8 cellular contexts compared by ENCODE assay signal in the genomic region with DNA sequence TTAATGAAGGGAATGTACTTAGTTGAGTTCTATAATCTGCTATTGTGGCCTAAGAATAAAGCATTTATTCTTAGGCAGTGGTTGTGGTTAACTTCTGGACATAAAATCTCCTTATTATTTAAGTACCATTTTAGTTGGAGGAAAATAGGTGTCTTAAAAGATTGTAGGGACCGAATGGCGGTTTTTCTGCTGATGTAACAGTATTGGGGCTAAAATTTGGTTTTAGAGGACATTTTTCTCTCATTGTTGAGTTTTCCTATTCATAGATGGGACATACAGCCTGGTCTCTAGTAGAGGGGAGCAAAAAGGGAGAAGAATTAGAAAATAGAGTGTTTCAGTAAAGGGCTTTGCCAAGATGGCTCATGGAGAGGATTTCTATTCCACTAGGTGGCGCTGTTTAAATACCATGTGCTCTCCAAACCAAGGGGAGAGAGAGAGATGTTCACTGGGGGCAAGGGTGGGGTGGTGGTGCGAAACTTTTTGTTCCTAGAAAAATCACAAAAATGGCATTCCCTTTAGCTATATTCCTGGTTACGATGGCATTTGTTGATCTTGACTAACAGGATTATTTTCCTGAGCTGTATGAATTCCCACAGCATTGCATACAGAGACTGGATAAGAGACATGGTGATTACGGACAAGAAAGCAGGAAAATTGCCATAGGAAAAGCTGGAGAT. TPM values are rescaled to one million over a fixed set of nuclear protein-coding genes. Genes with fewer than 3 reads are reported as not detected.
DNase-seq lines count a peak whose midpoint lies in the region; ATAC-seq and TF ChIP-seq lines count a peak whose summit lies in the region.

No MANE protein-coding gene starts in this region.

- intact Hi-C loops in activated T-helper 2 cell treated with anti-CD3 and anti-CD28 coated beads, Interferon-gamma antibody, Interleukin-2, Interleukin-4, amounts not matched to agents 10 μg/mL and 5 μg/mL and 100 μg/mL, durations not matched to agents 14 hours and 24 hours and 36 hours (cut with micrococcal nuclease) = loop anchor here (1.0 to 10.0 kb wide), 3 partner anchors 44 to 548 kb away; no protein-coding TSS in a partner anchor

- H3K27me3 Mint-ChIP-seq in activated T-helper 2 cell treated with anti-CD3 and anti-CD28 coated beads, Interferon-gamma antibody, Interleukin-2, Interleukin-4, amounts not matched to agents 10 μg/mL and 5 μg/mL and 100 μg/mL, durations not matched to agents 14 hours and 24 hours and 36 hours (ENCODE audit: low read depth) = peaks cover 38% of the 10 kb centered on the region
- H3K27me3 Mint-ChIP-seq in progenitor cell of endocrine pancreas = peaks cover 56% of the 10 kb centered on the region

- DNase-seq in DMS 273 treated with DMSO at 0.1 percent for 48 hours (lab: John Stamatoyannopoulos, UW) (peak; percentile 29), HCEC 1CT (peak; percentile 60), NCI-H774 (lab: John Stamatoyannopoulos, UW) (peak; percentile 44), glomerular endothelial cell (ENCODE audit: extremely low read depth, low read depth, low spot score) (peak; percentile 50), progenitor cell of endocrine pancreas (ENCODE audit: low spot score, unreplicated experiment) (no peak), COLO668 (lab: John Stamatoyannopoulos, UW; ENCODE audit: unreplicated experiment) (no peak)
- DNase-seq in activated T-helper 2 cell treated with anti-CD3 and anti-CD28 coated beads, Interferon-gamma antibody, Interleukin-2, Interleukin-4, amounts not matched to agents 10 μg/mL and 5 μg/mL and 100 μg/mL, durations not matched to agents 14 hours and 24 hours and 36 hours (ENCODE audit: low spot score) = peak; percentile 25

- H3K36me3 Mint-ChIP-seq in activated T-helper 2 cell treated with anti-CD3 and anti-CD28 coated beads, Interferon-gamma antibody, Interleukin-2, Interleukin-4, amounts not matched to agents 10 μg/mL and 5 μg/mL and 100 μg/mL, durations not matched to agents 14 hours and 24 hours and 36 hours (ENCODE audit: low read depth) = no peaks in the 10 kb centered on the region
- H3K36me3 Mint-ChIP-seq in progenitor cell of endocrine pancreas (ENCODE audit: insufficient read depth) = no peaks in the 10 kb centered on the region

- TF ChIP-seq CTCF in progenitor cell of endocrine pancreas (IDR thresholded peaks at IDR 0.05; ENCODE audit: unreplicated experiment) = peak; percentile 84

- no peaks in the 10 kb centered on the region for H3K9me3 Mint-ChIP-seq in activated T-helper 2 cell treated with anti-CD3 and anti-CD28 coated beads, Interferon-gamma antibody, Interleukin-2, Interleukin-4, amounts not matched to agents 10 μg/mL and 5 μg/mL and 100 μg/mL, durations not matched to agents 14 hours and 24 hours and 36 hours
- H3K9me3 Mint-ChIP-seq in progenitor cell of endocrine pancreas (ENCODE audit: low read depth) = no peaks in the 10 kb centered on the region

- no peak overlapping the region for H3K27ac Mint-ChIP-seq in activated T-helper 2 cell treated with anti-CD3 and anti-CD28 coated beads, Interferon-gamma antibody, Interleukin-2, Interleukin-4, amounts not matched to agents 10 μg/mL and 5 μg/mL and 100 μg/mL, durations not matched to agents 14 hours and 24 hours and 36 hours
- H3K27ac Mint-ChIP-seq in progenitor cell of endocrine pancreas = no peak overlapping the region

- no peak overlapping the region for H3K4me3 Mint-ChIP-seq in activated T-helper 2 cell treated with anti-CD3 and anti-CD28 coated beads, Interferon-gamma antibody, Interleukin-2, Interleukin-4, amounts not matched to agents 10 μg/mL and 5 μg/mL and 100 μg/mL, durations not matched to agents 14 hours and 24 hours and 36 hours (ENCODE audit: low read depth)
- no peak overlapping the region for H3K4me3 Mint-ChIP-seq in progenitor cell of endocrine pancreas (ENCODE audit: low read depth)

- no peak for ATAC-seq in GM21619 (IDR thresholded peaks at IDR 0.05; ENCODE audit: unreplicated experiment)

- H3K4me1 Mint-ChIP-seq in activated T-helper 2 cell treated with anti-CD3 and anti-CD28 coated beads, Interferon-gamma antibody, Interleukin-2, Interleukin-4, amounts not matched to agents 10 μg/mL and 5 μg/mL and 100 μg/mL, durations not matched to agents 14 hours and 24 hours and 36 hours (ENCODE audit: low read depth) = peaks cover 22% of the 10 kb centered on the region
- H3K4me1 Mint-ChIP-seq in progenitor cell of endocrine pancreas (ENCODE audit: low read depth) = peaks cover 1% of the 10 kb centered on the region

RNA-seq across cellular contexts. Expression of a gene that starts 18.3 kb away (rescaled TPM):
- total RNA-seq in activated T-helper 2 cell treated with anti-CD3 and anti-CD28 coated beads, Interferon-gamma antibody, Interleukin-2, Interleukin-4, amounts not matched to agents 10 μg/mL and 5 μg/mL and 100 μg/mL, durations not matched to agents 14 hours and 24 hours and 36 hours = 0.50 and 0.60 TPM in 2 replicates
- total RNA-seq in glomerular endothelial cell = 1.1 TPM in 1 of 2 replicates, not detected in the other
- 0.40 TPM in 1 of 2 replicates, not detected in the other for total RNA-seq in progenitor cell of endocrine pancreas

RNA-seq across cellular contexts. Expression of a gene that starts 37.4 kb away (rescaled TPM):
- 4.4 and 4.9 TPM in 2 replicates for total RNA-seq in activated T-helper 2 cell treated with anti-CD3 and anti-CD28 coated beads, Interferon-gamma antibody, Interleukin-2, Interleukin-4, amounts not matched to agents 10 μg/mL and 5 μg/mL and 100 μg/mL, durations not matched to agents 14 hours and 24 hours and 36 hours
- total RNA-seq in glomerular endothelial cell (0.06 TPM in 1 of 2 replicates, not detected in the other), progenitor cell of endocrine pancreas (0.16 TPM in 1 of 2 replicates, not detected in the other)

Comparison
In these comparisons a context has a peak if more than half of its experiments do, and no peak if none do; other contexts are left out.
1. DNase-seq: peak in DMS 273 treated with DMSO at 0.1 percent for 48 hours (single experiment), HCEC 1CT (single experiment), NCI-H774 (single experiment), activated T-helper 2 cell treated with anti-CD3 and anti-CD28 coated beads, Interferon-gamma antibody, Interleukin-2, Interleukin-4, amounts not matched to agents 10 μg/mL and 5 μg/mL and 100 μg/mL, durations not matched to agents 14 hours and 24 hours and 36 hours (single experiment) and glomerular endothelial cell (single experiment); none in progenitor cell of endocrine pancreas (single experiment) and COLO668 (single experiment).